Comparison of ENCODE assay signal across 8 cellular contexts in the genomic region with DNA sequence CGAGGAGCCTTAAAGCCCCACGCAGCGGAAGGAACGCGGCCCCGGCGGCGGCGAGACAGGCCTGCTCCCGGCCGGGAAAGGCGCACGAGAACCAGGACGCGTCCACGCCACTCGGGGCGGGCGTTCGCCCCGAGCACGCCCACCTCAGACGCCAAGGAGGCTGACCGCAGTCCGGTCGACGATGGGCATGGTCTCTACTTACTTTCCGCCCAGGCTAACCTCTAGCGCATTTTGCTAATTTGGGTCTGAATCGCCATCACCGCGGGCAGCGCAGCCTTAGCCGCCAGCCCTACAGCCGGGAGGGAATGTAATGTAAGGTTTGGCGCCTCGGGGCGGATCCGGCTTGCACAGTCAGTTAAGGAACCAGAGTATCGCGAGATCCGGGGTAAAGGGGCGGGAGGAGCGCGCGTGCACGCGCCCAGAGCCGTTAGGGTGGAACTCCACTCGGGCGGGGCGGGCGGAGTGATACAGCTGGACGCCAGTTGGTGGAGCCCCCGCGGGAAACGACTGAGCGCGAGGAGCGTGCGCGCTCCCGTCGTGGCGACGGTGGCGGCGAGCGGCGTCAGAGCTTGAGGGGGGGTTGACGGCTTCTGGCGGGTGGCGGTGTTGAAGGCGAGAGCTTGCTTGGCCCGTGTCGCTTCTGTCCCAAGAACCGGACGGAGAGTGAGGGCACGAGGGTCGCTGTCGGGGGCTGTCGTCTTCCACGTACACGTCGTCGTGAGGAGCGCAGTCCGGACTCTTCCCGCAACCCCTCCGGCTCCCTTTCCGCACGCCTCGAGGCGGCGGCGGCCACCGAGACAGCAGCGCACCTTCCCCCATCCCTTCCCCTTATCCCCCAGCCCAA. TPM values are rescaled to one million over a fixed set of nuclear protein-coding genes. Genes with fewer than 3 reads are reported as not detected.
A peak's percentile ranks its signal among the peaks of the same experiment; 100 is the strongest.
DNase-seq lines count a peak whose midpoint lies in the region; ATAC-seq lines count a peak whose summit lies in the region.

TSS of gene LUC7L2 (plus strand) at position 529 of the 844 bp plus-strand sequence. CDS start 368 bp downstream, outside the sequence.

- H3K9me3 ChIP-seq in mesenchymal stem cell (ENCODE audit: control insufficient read depth, low read length): no peaks in the 10 kb centered on the region

- ATAC-seq in GM21360 (IDR thresholded peaks at IDR 0.05; ENCODE audit: unreplicated experiment): peak; percentile 79
- ATAC-seq in effector memory CD8-positive, alpha-beta T cell (replicated peaks): peak; percentile 77

- peak within 1 kb of the TSS in 1 of 2 experiments; percentile 96 for H2BK12ac ChIP-seq in mesenchymal stem cell (ENCODE audit: low read length in 2 of 2)

- H3K4me3 Mint-ChIP-seq in effector memory CD8-positive, alpha-beta T cell: peak within 1 kb of the TSS; percentile 93 to 97

- peak within 1 kb of the TSS; percentile 12 to 97 for H3K23ac ChIP-seq in mesenchymal stem cell (ENCODE audit: low read length in 2 of 2)

- H3K4me2 ChIP-seq in mesenchymal stem cell (ENCODE audit: low read length, poor library complexity, severe bottlenecking): peak within 1 kb of the TSS; percentile 77

- peak within 1 kb of the TSS; percentile 99 for H4K8ac ChIP-seq in mesenchymal stem cell (ENCODE audit: low read length)

- peak within 1 kb of the TSS; percentile 100 for H2AK5ac ChIP-seq in mesenchymal stem cell (ENCODE audit: low read length, severe bottlenecking)

- peak within 1 kb of the TSS; percentile 100 for H3K27ac ChIP-seq in mesenchymal stem cell (ENCODE audit: low read length, poor library complexity, severe bottlenecking)

- WGBS in mesenchymal stem cell: under 1% methylated on average over 64 of the region's 98 CpGs

- H3K4me3 ChIP-seq in mesenchymal stem cell (ENCODE audit: insufficient read depth in 1 of 2, low read depth in 1 of 2, low read length in 2 of 2): peak within 1 kb of the TSS; percentile 98 to 100

- H3K36me3 Mint-ChIP-seq in effector memory CD8-positive, alpha-beta T cell (ENCODE audit: insufficient read depth): peaks cover 42% of the 10 kb centered on the region

- H4K91ac ChIP-seq in mesenchymal stem cell (ENCODE audit: low read length): peak within 1 kb of the TSS; percentile 99

- no peaks in the 10 kb centered on the region for H3K27me3 ChIP-seq in mesenchymal stem cell (ENCODE audit: control insufficient read depth in 1 of 2, insufficient read depth in 1 of 2, low read length in 2 of 2)

- H3K79me1 ChIP-seq in mesenchymal stem cell (replicated peaks; ENCODE audit: low read length, poor library complexity, severe bottlenecking): peaks cover 2% of the 10 kb centered on the region

- H3K4me1 ChIP-seq in mesenchymal stem cell (ENCODE audit: control insufficient read depth, insufficient read depth, low read depth, low read length): peaks cover 3% of the 10 kb centered on the region

- peak within 1 kb of the TSS; percentile 97 for H2BK5ac ChIP-seq in mesenchymal stem cell (ENCODE audit: low read depth, low read length, poor library complexity, severe bottlenecking)

- H3K4ac ChIP-seq in mesenchymal stem cell (ENCODE audit: low read depth in 1 of 2, low read length in 2 of 2): peak within 1 kb of the TSS; percentile 97 to 100

- H3K9me3 Mint-ChIP-seq in effector memory CD8-positive, alpha-beta T cell: no peaks in the 10 kb centered on the region

- H3K9ac ChIP-seq in mesenchymal stem cell (ENCODE audit: low read length): peak within 1 kb of the TSS; percentile 98

- no peaks in the 10 kb centered on the region for H3K27me3 Mint-ChIP-seq in effector memory CD8-positive, alpha-beta T cell

- peak within 1 kb of the TSS; percentile 98 to 100 for H3K18ac ChIP-seq in mesenchymal stem cell (ENCODE audit: low read depth in 1 of 2, low read length in 2 of 2)

- H2AFZ ChIP-seq in mesenchymal stem cell (ENCODE audit: low read depth, low read length): peak within 1 kb of the TSS; percentile 98

- peak within 1 kb of the TSS; percentile 96 to 100 for H3K14ac ChIP-seq in mesenchymal stem cell (ENCODE audit: low read length in 2 of 2)

- H3K27ac Mint-ChIP-seq in effector memory CD8-positive, alpha-beta T cell: peak within 1 kb of the TSS; percentile 98 to 99

- peak within 1 kb of the TSS; percentile 99 for H2BK120ac ChIP-seq in mesenchymal stem cell (ENCODE audit: low read depth, low read length)

- DNase-seq in COLO829 (ENCODE audit: low spot score): peak; percentile 99
- peak; percentile 97 for DNase-seq in HT1080 (ENCODE audit: low read depth)
- peak; percentile 87 for DNase-seq in NOMO-1 treated with DMSO at 0.1 percent for 48 hours (lab: John Stamatoyannopoulos, UW; ENCODE audit: unreplicated experiment)
- peak; percentile 99 for DNase-seq in activated CD8-positive, alpha-beta memory T cell treated with anti-CD3 and anti-CD28 coated beads for 4 hours (ENCODE audit: low read depth in 2 of 2)
- peak; percentile 99 for DNase-seq in effector memory CD8-positive, alpha-beta T cell
- peak; percentile 99 for DNase-seq in mesenchymal stem cell
- DNase-seq in stimulated activated CD8-positive, alpha-beta memory T cell treated with anti-CD3 and anti-CD28 coated beads, Interleukin-12 subunit alpha, Interleukin-12 subunit beta, amount 100 ng/mL, for 4 hours (ENCODE audit: low read depth): peak; percentile 99

- peaks cover 21 to 32% of the 10 kb centered on the region in 2 donors for H3K4me1 Mint-ChIP-seq in effector memory CD8-positive, alpha-beta T cell (ENCODE audit: low read depth in 2 of 2)

- H2BK15ac ChIP-seq in mesenchymal stem cell (ENCODE audit: low read depth, poor library complexity, severe bottlenecking): peak within 1 kb of the TSS; percentile 99

- peaks cover 3 to 17% of the 10 kb centered on the region in 2 experiments for H3K36me3 ChIP-seq in mesenchymal stem cell (ENCODE audit: control insufficient read depth in 1 of 2, insufficient read depth in 2 of 2, low read depth in 1 of 2, low read length in 2 of 2)

RNA-seq across cellular contexts. Expression of gene LUC7L2, which starts in this region (rescaled TPM):
- 45.4 and 66.7 TPM in 2 replicates for total RNA-seq in HT1080 (2014; rRNA removed; shearing (Covaris generic))
- polyA plus RNA-seq in HT1080 (2015; cell fraction: cytosol; rRNA removed): 34.5 and 41.4 TPM in 2 replicates
- 89.0 and 108 TPM in 2 replicates for polyA plus RNA-seq in HT1080 (2015; cell fraction: nucleus; rRNA removed)
- polyA plus RNA-seq in mesenchymal stem cell (2013, experiment 1 of 2): 35.7 TPM
- polyA plus RNA-seq in mesenchymal stem cell (2013, experiment 2 of 2): 37.0 TPM

Comparison
In these comparisons a context has a peak if more than half of its experiments do, and no peak if none do; other contexts are left out.
1. Peak in every context shown above with its lines: DNase-seq, ATAC-seq, H3K4me3 ChIP-seq and H3K27ac ChIP-seq.